In genomic region chr7:116548506-116548905, GRCh38 we compare ENCODE assay signal across 2 cellular contexts.
TF ChIP-seq lines count a peak whose summit lies in the region.

No MANE protein-coding gene starts in this region.

TF ChIP-seq in HCT116, 20 proteins besides CTCF, POLR2A, EP300 and RAD21:
- TF ChIP-seq SIN3A (IDR thresholded peaks at IDR 0.05; ENCODE audit: low read depth): no peak
- TF ChIP-seq ATF3 (IDR thresholded peaks at IDR 0.05): no peak
- no peak for TF ChIP-seq CEBPB (IDR thresholded peaks at IDR 0.05; ENCODE audit: low read depth)
- TF ChIP-seq YY1 (IDR thresholded peaks at IDR 0.05; ENCODE audit: extremely low read depth, insufficient replicate concordance, low read depth, low read length): no peak
- TF ChIP-seq, protein P1, sequence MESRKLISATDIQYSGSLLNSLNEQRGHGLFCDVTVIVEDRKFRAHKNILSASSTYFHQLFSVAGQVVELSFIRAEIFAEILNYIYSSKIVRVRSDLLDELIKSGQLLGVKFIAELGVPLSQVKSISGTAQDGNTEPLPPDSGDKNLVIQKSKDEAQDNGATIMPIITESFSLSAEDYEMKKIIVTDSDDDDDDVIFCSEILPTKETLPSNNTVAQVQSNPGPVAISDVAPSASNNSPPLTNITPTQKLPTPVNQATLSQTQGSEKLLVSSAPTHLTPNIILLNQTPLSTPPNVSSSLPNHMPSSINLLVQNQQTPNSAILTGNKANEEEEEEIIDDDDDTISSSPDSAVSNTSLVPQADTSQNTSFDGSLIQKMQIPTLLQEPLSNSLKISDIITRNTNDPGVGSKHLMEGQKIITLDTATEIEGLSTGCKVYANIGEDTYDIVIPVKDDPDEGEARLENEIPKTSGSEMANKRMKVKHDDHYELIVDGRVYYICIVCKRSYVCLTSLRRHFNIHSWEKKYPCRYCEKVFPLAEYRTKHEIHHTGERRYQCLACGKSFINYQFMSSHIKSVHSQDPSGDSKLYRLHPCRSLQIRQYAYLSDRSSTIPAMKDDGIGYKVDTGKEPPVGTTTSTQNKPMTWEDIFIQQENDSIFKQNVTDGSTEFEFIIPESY (IDR thresholded peaks at IDR 0.05; ENCODE audit: extremely low read depth, insufficient replicate concordance, low read length): no peak
- TF ChIP-seq EZH2 (IDR thresholded peaks at IDR 0.05): no peak
- no peak for TF ChIP-seq POLR2AphosphoS5 (IDR thresholded peaks at IDR 0.05; ENCODE audit: low read depth, low read length)
- no peak for TF ChIP-seq EGR1 (IDR thresholded peaks at IDR 0.05; ENCODE audit: low read depth)
- TF ChIP-seq MAX (IDR thresholded peaks at IDR 0.05): no peak
- TF ChIP-seq SRF (IDR thresholded peaks at IDR 0.05; ENCODE audit: low read depth): no peak
- TF ChIP-seq FOSL1 (IDR thresholded peaks at IDR 0.05; ENCODE audit: low read depth): no peak
- no peak for TF ChIP-seq EZH2phosphoT487 (IDR thresholded peaks at IDR 0.05; ENCODE audit: borderline replicate concordance)
- TF ChIP-seq ZNF274 (IDR thresholded peaks at IDR 0.05; ENCODE audit: low read depth, low read length): no peak
- TF ChIP-seq ZFX (IDR thresholded peaks at IDR 0.05): no peak
- TF ChIP-seq CBX3 (IDR thresholded peaks at IDR 0.05; ENCODE audit: low read depth): no peak
- no peak for TF ChIP-seq SP1 (IDR thresholded peaks at IDR 0.05; ENCODE audit: low read depth)
- TF ChIP-seq TCF7L2 (IDR thresholded peaks at IDR 0.05; ENCODE audit: borderline replicate concordance, extremely low read depth, insufficient read depth, insufficient read length): no peak
- TF ChIP-seq, protein P2, sequence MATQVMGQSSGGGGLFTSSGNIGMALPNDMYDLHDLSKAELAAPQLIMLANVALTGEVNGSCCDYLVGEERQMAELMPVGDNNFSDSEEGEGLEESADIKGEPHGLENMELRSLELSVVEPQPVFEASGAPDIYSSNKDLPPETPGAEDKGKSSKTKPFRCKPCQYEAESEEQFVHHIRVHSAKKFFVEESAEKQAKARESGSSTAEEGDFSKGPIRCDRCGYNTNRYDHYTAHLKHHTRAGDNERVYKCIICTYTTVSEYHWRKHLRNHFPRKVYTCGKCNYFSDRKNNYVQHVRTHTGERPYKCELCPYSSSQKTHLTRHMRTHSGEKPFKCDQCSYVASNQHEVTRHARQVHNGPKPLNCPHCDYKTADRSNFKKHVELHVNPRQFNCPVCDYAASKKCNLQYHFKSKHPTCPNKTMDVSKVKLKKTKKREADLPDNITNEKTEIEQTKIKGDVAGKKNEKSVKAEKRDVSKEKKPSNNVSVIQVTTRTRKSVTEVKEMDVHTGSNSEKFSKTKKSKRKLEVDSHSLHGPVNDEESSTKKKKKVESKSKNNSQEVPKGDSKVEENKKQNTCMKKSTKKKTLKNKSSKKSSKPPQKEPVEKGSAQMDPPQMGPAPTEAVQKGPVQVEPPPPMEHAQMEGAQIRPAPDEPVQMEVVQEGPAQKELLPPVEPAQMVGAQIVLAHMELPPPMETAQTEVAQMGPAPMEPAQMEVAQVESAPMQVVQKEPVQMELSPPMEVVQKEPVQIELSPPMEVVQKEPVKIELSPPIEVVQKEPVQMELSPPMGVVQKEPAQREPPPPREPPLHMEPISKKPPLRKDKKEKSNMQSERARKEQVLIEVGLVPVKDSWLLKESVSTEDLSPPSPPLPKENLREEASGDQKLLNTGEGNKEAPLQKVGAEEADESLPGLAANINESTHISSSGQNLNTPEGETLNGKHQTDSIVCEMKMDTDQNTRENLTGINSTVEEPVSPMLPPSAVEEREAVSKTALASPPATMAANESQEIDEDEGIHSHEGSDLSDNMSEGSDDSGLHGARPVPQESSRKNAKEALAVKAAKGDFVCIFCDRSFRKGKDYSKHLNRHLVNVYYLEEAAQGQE (IDR thresholded peaks at IDR 0.05; ENCODE audit: low read depth): no peak
- no peak for TF ChIP-seq JUND (IDR thresholded peaks at IDR 0.05)

TF ChIP-seq in SK-N-SH, 30 proteins besides CTCF, POLR2A, EP300 and RAD21:
- TF ChIP-seq EZH2phosphoT487 (IDR thresholded peaks at IDR 0.05; ENCODE audit: borderline replicate concordance, low read depth): no peak
- no peak for TF ChIP-seq NRF1 (IDR thresholded peaks at IDR 0.05; ENCODE audit: low read depth, low read length)
- TF ChIP-seq SMC3 (IDR thresholded peaks at IDR 0.05; ENCODE audit: low read depth, low read length): no peak
- TF ChIP-seq, protein P3, sequence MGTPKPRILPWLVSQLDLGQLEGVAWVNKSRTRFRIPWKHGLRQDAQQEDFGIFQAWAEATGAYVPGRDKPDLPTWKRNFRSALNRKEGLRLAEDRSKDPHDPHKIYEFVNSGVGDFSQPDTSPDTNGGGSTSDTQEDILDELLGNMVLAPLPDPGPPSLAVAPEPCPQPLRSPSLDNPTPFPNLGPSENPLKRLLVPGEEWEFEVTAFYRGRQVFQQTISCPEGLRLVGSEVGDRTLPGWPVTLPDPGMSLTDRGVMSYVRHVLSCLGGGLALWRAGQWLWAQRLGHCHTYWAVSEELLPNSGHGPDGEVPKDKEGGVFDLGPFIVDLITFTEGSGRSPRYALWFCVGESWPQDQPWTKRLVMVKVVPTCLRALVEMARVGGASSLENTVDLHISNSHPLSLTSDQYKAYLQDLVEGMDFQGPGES (IDR thresholded peaks at IDR 0.05; ENCODE audit: low read depth, low read length): no peak
- no peak for TF ChIP-seq GABPA (IDR thresholded peaks at IDR 0.05; ENCODE audit: low read depth)
- TF ChIP-seq, protein P4, sequence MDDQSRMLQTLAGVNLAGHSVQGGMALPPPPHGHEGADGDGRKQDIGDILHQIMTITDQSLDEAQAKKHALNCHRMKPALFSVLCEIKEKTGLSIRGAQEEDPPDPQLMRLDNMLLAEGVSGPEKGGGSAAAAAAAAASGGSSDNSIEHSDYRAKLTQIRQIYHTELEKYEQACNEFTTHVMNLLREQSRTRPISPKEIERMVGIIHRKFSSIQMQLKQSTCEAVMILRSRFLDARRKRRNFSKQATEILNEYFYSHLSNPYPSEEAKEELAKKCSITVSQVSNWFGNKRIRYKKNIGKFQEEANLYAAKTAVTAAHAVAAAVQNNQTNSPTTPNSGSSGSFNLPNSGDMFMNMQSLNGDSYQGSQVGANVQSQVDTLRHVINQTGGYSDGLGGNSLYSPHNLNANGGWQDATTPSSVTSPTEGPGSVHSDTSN (IDR thresholded peaks at IDR 0.05): no peak
- no peak for TF ChIP-seq CHD2 (IDR thresholded peaks at IDR 0.05; ENCODE audit: low read length, partially characterized antibody)
- no peak for TF ChIP-seq RFX5 (IDR thresholded peaks at IDR 0.05; ENCODE audit: low read length)
- TF ChIP-seq TCF12 (IDR thresholded peaks at IDR 0.05): no peak
- no peak for TF ChIP-seq MEF2A (IDR thresholded peaks at IDR 0.05; ENCODE audit: borderline replicate concordance, low read depth)
- TF ChIP-seq, protein P5, sequence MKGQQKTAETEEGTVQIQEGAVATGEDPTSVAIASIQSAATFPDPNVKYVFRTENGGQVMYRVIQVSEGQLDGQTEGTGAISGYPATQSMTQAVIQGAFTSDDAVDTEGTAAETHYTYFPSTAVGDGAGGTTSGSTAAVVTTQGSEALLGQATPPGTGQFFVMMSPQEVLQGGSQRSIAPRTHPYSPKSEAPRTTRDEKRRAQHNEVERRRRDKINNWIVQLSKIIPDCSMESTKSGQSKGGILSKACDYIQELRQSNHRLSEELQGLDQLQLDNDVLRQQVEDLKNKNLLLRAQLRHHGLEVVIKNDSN (IDR thresholded peaks at IDR 0.05; ENCODE audit: borderline replicate concordance, low read depth): no peak
- no peak for TF ChIP-seq SIN3A (IDR thresholded peaks at IDR 0.05; ENCODE audit: borderline replicate concordance, low read depth, low read length)
- no peak for TF ChIP-seq FOXJ3 (CRISPR knock-in tag; IDR thresholded peaks at IDR 0.05)
- no peak for TF ChIP-seq RXRA (IDR thresholded peaks at IDR 0.05; ENCODE audit: borderline replicate concordance, low read depth)
- TF ChIP-seq FOXM1 (IDR thresholded peaks at IDR 0.05; ENCODE audit: low read depth): no peak
- no peak for TF ChIP-seq ELF1 (IDR thresholded peaks at IDR 0.05)
- no peak for TF ChIP-seq GATA2 (CRISPR knock-in tag; IDR thresholded peaks at IDR 0.05)
- no peak for TF ChIP-seq JUND (IDR thresholded peaks at IDR 0.05)
